In the genomic region with DNA sequence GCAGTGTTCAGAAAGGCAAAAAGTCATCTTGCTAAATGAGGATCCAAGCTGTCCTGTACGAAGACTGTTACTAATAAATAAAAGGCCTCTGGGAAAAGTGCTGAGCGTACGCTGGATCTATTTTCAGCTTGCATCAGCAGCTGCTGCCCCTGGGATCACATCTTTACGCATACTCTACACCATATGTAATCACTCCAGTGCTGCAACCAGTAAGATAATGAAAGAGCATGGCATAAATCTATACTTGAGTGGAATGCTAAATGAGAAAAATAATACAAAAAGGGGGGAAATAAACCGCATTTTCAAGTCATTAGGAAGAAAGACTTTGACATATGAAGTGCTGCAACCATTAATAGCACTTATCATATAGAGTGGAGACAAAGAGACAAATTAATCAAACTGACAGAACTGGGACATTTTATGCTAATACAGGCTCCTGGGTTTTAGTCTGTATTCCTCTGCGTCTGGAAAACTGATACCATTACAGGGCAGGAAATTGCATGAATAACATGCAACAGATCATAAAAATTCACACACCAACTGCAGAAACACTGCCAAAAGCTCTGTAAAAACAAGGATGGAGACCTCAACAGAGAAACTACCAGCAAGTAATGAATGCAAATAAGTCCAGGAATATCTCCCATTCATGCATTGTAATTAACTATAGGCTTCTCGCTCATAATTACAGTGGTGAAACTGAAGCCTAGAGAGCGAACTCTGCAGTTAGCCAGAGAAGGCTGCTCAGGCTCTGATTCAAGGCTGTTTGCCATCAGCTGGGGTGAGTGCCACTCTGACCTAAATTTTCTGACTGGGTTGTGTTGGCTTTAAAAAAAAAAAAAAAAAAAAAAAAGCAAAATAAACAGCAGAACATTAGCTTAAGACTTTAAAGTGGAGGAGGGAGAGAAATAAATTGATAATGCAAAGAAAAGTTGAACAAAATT, we compare ENCODE assay signal across 11 cellular contexts.
DNase-seq lines count a peak whose midpoint lies in the region; ATAC-seq and TF ChIP-seq lines count a peak whose summit lies in the region.
"Had no signal": no experiment of that assay in that cellular context is flagged by ENCODE, and none has a peak within 500 bp of the region (broad histone marks: within the 10 kb centered on the region; RNA-seq: fewer than 3 reads in every experiment).

No MANE protein-coding gene starts in this region.

- H2AFZ ChIP-seq in hepatocyte, result no peak overlapping the region

- H3K36me3 ChIP-seq in adipocyte (ENCODE audit: control insufficient read depth, insufficient read depth, low read length, severe bottlenecking) (no peaks in the 10 kb centered on the region), hepatocyte (replicated peaks; ENCODE audit: insufficient read depth, low read depth) (no peaks in the 10 kb centered on the region)

- no peaks in the 10 kb centered on the region for H4K20me1 ChIP-seq in hepatocyte (ENCODE audit: insufficient read depth, poor library complexity, severe bottlenecking)

- peaks cover 22% of the 10 kb centered on the region for H3K4me1 ChIP-seq in adipocyte (ENCODE audit: control insufficient read depth, insufficient read depth, low read length)
- peaks cover 27% of the 10 kb centered on the region for H3K4me1 ChIP-seq in hepatocyte (ENCODE audit: insufficient read depth)
- H3K4me1 ChIP-seq: A549 had no signal

- ATAC-seq in Right ventricle myocardium inferior (peak; percentile 72), HG02938 (IDR thresholded peaks at IDR 0.05; ENCODE audit: unreplicated experiment) (no peak)
- ATAC-seq: A549, HepG2 had no signal

- no peak for TF ChIP-seq CTCF in hepatocyte (IDR thresholded peaks at IDR 0.05; ENCODE audit: poor library complexity)

- no peaks in the 10 kb centered on the region for H3K79me2 ChIP-seq in hepatocyte

- 42% methylated on average over 8 of the region's 8 CpGs for WGBS in hepatocyte (ENCODE audit: low lambda C conversion rate, missing lambda C conversion rate)

- peak overlapping the region; percentile 60 for H3K27ac ChIP-seq in hepatocyte
- H3K27ac ChIP-seq: A549 had no signal

- H3K9ac ChIP-seq in adipocyte (ENCODE audit: low read length), result peak overlapping the region; percentile 15

- intact Hi-C loops in Right ventricle myocardium inferior (cut with DNase I) (loop anchor here (10.0 kb wide), 2 partner anchors 117 to 197 kb away; no protein-coding TSS in a partner anchor), cardiac septum (cut with DNase I) (no loop called here)

- no peaks in the 10 kb centered on the region for H3K9me2 ChIP-seq in hepatocyte (replicated peaks; ENCODE audit: insufficient read depth)

- H3K4me3 ChIP-seq in adipocyte (ENCODE audit: low read length), result peak overlapping the region; percentile 59
- H3K4me3 ChIP-seq in hepatocyte, result no peak overlapping the region
- H3K4me3 ChIP-seq: A549 had no signal

- H3K9me3 ChIP-seq in adipocyte (ENCODE audit: control insufficient read depth, low read length) (no peaks in the 10 kb centered on the region), hepatocyte (ENCODE audit: low read depth) (no peaks in the 10 kb centered on the region)
- H3K9me3 ChIP-seq: A549 had no signal

- peak overlapping the region; percentile 61 for H3K4me2 ChIP-seq in hepatocyte
- H3K4me2 ChIP-seq: A549 had no signal

- no peaks in the 10 kb centered on the region for H3K27me3 ChIP-seq in adipocyte (replicated peaks; ENCODE audit: control insufficient read depth, insufficient read depth, low read length)
- no peaks in the 10 kb centered on the region for H3K27me3 ChIP-seq in hepatocyte

- DNase-seq in Right ventricle myocardium inferior (ENCODE audit: missing footprints) (no peak), cardiac septum (ENCODE audit: low spot score) (no peak), adipocyte (ENCODE audit: low read depth) (no peak), hepatocyte (ENCODE audit: low spot score) (peak; percentile 44), NOMO-1 treated with dmso at 0.1 percent for 144 hours (lab: John Stamatoyannopoulos, UW; ENCODE audit: unreplicated experiment) (no peak), NCI-H1930 (lab: John Stamatoyannopoulos, UW) (no peak), activated gamma-delta T cell treated with Interleukin-2 at 50 U/mL for 16 hours (no peak)
- DNase-seq: stimulated activated CD4-positive, alpha-beta T cell treated with anti-CD3 and anti-CD28 coated beads, Interleukin-4, amount 100 ng/mL, for 1 hour had no signal
